ENCODE assay signal across 13 cellular contexts in the genomic region with DNA sequence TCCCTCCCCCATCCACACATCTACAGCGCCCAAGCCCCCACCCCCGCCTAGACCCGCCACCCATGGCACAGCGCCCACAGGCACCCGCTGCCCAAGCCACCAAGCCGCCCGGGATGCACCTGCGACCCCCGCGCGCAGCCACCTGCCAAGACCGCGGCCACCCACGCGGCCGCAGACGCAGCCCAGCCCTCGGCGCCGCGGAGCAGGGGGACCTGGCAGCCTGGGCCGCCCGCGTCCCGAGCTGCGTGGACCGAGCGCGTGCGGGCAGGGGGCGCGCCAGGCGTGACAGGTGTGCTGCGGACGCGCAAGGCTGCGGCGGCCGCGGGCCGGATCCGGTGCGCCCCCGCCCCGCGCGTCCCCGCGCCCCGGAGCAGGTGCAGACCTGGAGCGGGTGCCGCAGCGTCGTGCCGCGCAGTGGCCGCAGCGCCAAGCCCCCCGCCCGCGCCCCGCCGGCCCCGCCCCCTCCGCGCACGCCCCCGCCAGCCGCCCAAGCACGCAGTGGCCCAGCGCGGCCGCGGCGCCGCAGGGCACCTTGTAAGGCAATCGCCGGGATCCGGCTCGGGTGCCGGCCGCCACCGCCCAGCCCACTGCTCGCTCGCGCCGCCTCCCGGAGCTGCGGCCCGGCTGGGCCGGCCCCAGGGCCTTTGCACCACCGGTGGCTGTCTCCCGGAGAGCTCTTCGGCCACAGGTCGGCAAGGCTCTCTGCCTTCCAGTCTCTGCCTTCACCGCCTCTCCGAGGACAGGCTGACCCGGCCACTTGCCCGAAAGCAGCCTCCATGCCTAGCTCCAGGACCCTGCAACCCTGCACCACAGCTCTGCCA. TPM values are rescaled to one million over a fixed set of nuclear protein-coding genes. Genes with fewer than 3 reads are reported as not detected.
A peak's percentile ranks its signal among the peaks of the same experiment; 100 is the strongest.
DNase-seq lines count a peak whose midpoint lies in the region; ATAC-seq, FAIRE-seq and TF ChIP-seq lines count a peak whose summit lies in the region.
"Had no signal": no experiment of that assay in that cellular context is flagged by ENCODE, and none has a peak within 500 bp of the region (broad histone marks: within the 10 kb centered on the region; RNA-seq: fewer than 3 reads in every experiment).

TSS of gene PNCK (minus strand) at position 416 of the 821 bp plus-strand sequence. CDS start 737 bp downstream, outside the sequence.

- no peaks in the 10 kb centered on the region for H3K36me3 ChIP-seq in GM23338 (ENCODE audit: insufficient read depth)

- ATAC-seq in GM23338 (peak; percentile 42), T-cell (replicated peaks in 1 of 4) (peak in 1 of 4 experiments; percentile 33), HG03159 (IDR thresholded peaks at IDR 0.05; ENCODE audit: unreplicated experiment) (no peak)

- H3K9me3 Mint-ChIP-seq in GM23338 (no peaks in the 10 kb centered on the region), T-cell (no peaks in the 10 kb centered on the region), progenitor cell of endocrine pancreas (ENCODE audit: low read depth) (peaks cover 6% of the 10 kb centered on the region)

- peaks cover 12% of the 10 kb centered on the region for H3K4me1 Mint-ChIP-seq in GM23338
- H3K4me1 Mint-ChIP-seq in T-cell = peaks cover 0 to 7% (median 3%) of the 10 kb centered on the region in 3 donors
- H3K4me1 Mint-ChIP-seq in progenitor cell of endocrine pancreas (ENCODE audit: low read depth) = peaks cover 4% of the 10 kb centered on the region

- no peaks in the 10 kb centered on the region for H3F3A ChIP-seq in GM23338 (replicated peaks; ENCODE audit: low read depth)

- TF ChIP-seq CTCF in GM23338 (conservative IDR thresholded peaks at IDR 0.05; ENCODE audit: low read depth in 2 of 2) = 0 out of 4 replicates have a peak, but pooled peaks of 1 of the 2 experiments have one; percentile 3
- no peak for TF ChIP-seq CTCF in progenitor cell of endocrine pancreas (IDR thresholded peaks at IDR 0.05; ENCODE audit: unreplicated experiment)

- H3K27ac Mint-ChIP-seq in GM23338 = no peak within 1 kb of the TSS
- H3K27ac Mint-ChIP-seq in T-cell = no peak within 1 kb of the TSS
- peak within 1 kb of the TSS; percentile 31 for H3K27ac Mint-ChIP-seq in progenitor cell of endocrine pancreas

- peak; percentile 55 for DNase-seq in GM23338 (ENCODE audit: low spot score)
- no peak for DNase-seq in T-cell
- DNase-seq in frontal cortex (ENCODE audit: low spot score in 2 of 2) = no peak
- DNase-seq in progenitor cell of endocrine pancreas (ENCODE audit: low spot score, unreplicated experiment) = no peak
- DNase-seq in NCI-H524 treated with DMSO at 0.1 percent for 48 hours (lab: John Stamatoyannopoulos, UW) = no peak
- no peak for DNase-seq in GM12891 (ENCODE audit: insufficient read length, low spot score)
- DNase-seq: activated CD8-positive, alpha-beta memory T cell treated with anti-CD3 and anti-CD28 coated beads for 24 hours; amygdala; DMS153; PC-9 had no signal

- H3K27ac ChIP-seq in GM23338 (ENCODE audit: low read depth) = no peak within 1 kb of the TSS
- H3K27ac ChIP-seq: PC-9 had no signal

- CTCF ChIA-PET in T-cell (lab: Charles Lee) = no interaction called here

- H3K4me2 ChIP-seq in GM23338 = peak within 1 kb of the TSS; percentile 48; the same call in 1 of the 2 replicates
- H3K4me2 ChIP-seq: PC-9 had no signal

- no peaks in the 10 kb centered on the region for H3K9me2 ChIP-seq in GM23338 (ENCODE audit: insufficient read depth)

- 0 out of 2 replicates have a peak, but pooled peaks cover 2% of the 10 kb centered on the region for H3K27me3 ChIP-seq in GM23338 (ENCODE audit: insufficient read depth)

- H3K27me3 Mint-ChIP-seq in GM23338 (ENCODE audit: insufficient read depth, low read depth, poor library complexity) (peaks cover 13% of the 10 kb centered on the region), T-cell (peaks cover 28 to 31% of the 10 kb centered on the region in 2 donors), progenitor cell of endocrine pancreas (peaks cover 19% of the 10 kb centered on the region)

- no peaks in the 10 kb centered on the region; the same call in 1 of the 2 replicates for H3K4me1 ChIP-seq in GM23338 (ENCODE audit: insufficient read depth)

- no peaks in the 10 kb centered on the region for H3K36me3 Mint-ChIP-seq in GM23338 (ENCODE audit: low read depth)
- no peaks in the 10 kb centered on the region for H3K36me3 Mint-ChIP-seq in T-cell
- peaks cover 1% of the 10 kb centered on the region for H3K36me3 Mint-ChIP-seq in progenitor cell of endocrine pancreas (ENCODE audit: insufficient read depth)

- POLR2A ChIA-PET in T-cell (lab: Charles Lee) = no interaction called here

- no peaks in the 10 kb centered on the region for H4K20me1 ChIP-seq in GM23338 (replicated peaks; ENCODE audit: insufficient read depth)

- H2AFZ ChIP-seq in GM23338 = no peak within 1 kb of the TSS; the same call in 1 of the 2 replicates
- H2AFZ ChIP-seq: PC-9 had no signal

- H3K4me3 ChIP-seq in GM23338 = peak within 1 kb of the TSS; percentile 36; the same call in 1 of the 2 replicates
- H3K4me3 ChIP-seq: PC-9 had no signal

- H3K79me2 ChIP-seq in GM23338 (replicated peaks; ENCODE audit: insufficient read depth) = no peaks in the 10 kb centered on the region

- H3K4me3 Mint-ChIP-seq in GM23338 = peak within 1 kb of the TSS; percentile 62
- H3K4me3 Mint-ChIP-seq in T-cell = peak within 1 kb of the TSS in 2 of 3 donors; percentile 21 to 58
- H3K4me3 Mint-ChIP-seq in progenitor cell of endocrine pancreas (ENCODE audit: low read depth) = peak within 1 kb of the TSS; percentile 39

- no peak for FAIRE-seq in frontal cortex (lab: Jason Lieb, UNC)
- no peak for FAIRE-seq in GM12891 (lab: Jason Lieb, UNC)
- FAIRE-seq: endometrium had no signal

- no peak for TF ChIP-seq POLR2A in GM12891 (IDR thresholded peaks at IDR 0.05; ENCODE audit: low read depth, low read length)

TF ChIP-seq in GM12891, 5 proteins besides CTCF, POLR2A, EP300 and RAD21:
- no peak for TF ChIP-seq POU2F2 (IDR thresholded peaks at IDR 0.05; ENCODE audit: low read depth, low read length)
- TF ChIP-seq POLR2AphosphoS5 (IDR thresholded peaks at IDR 0.05; ENCODE audit: low read depth, low read length) = no peak
- no peak for TF ChIP-seq TAF1 (IDR thresholded peaks at IDR 0.05; ENCODE audit: low read depth, low read length)
- TF ChIP-seq SPI1 (IDR thresholded peaks at IDR 0.05; ENCODE audit: low read depth, low read length) = no peak
- TF ChIP-seq PAX5 (IDR thresholded peaks at IDR 0.05; ENCODE audit: insufficient read depth, low read length, severe bottlenecking) = no peak

RNA-seq across cellular contexts. Expression of gene PNCK, which starts in this region (rescaled TPM):
- total RNA-seq in GM23338 (2014; rRNA removed; shearing (Covaris generic)) = 5.4 and 11.9 TPM in 2 replicates
- 3.0 and 3.5 TPM in 2 replicates for polyA plus RNA-seq in GM23338 (2016; fragmentation: Nextera tagmentation; extraction: Ambion mirVana)
- 1 to 10 TPM in 1 of 5 donors, not detected in 4; 1.0 TPM for total RNA-seq in T-cell
- 18.3 TPM for total RNA-seq in frontal cortex
- total RNA-seq in progenitor cell of endocrine pancreas = 5.4 and 6.1 TPM in 2 replicates
- polyA plus RNA-seq in GM12891 (2012; ENCODE audit: low read depth, missing spikeins) = 2.8 TPM
- total RNA-seq: T-helper 2 cell treated with Interferon-gamma antibody and Interleukin-4, amounts not matched to agents 100 ng/mL and 5 ng/mL, for 36 hours had no signal
